Comparison of ENCODE assay signal across 8 cellular contexts in genomic region chr2:35428548-35428947, GRCh38.
A peak's percentile ranks its signal among the peaks of the same experiment; 100 is the strongest.
DNase-seq lines count a peak whose midpoint lies in the region; ATAC-seq and TF ChIP-seq lines count a peak whose summit lies in the region.

No MANE protein-coding gene starts in this region.

- H2BK120ac ChIP-seq in IMR-90 (ENCODE audit: low read depth, low read length), result no peak overlapping the region

- H3K4me3 ChIP-seq in AG10803 (ENCODE audit: low read length) (no peak overlapping the region), IMR-90 (ENCODE audit: insufficient read depth, low read depth, low read length) (no peak overlapping the region)

- no peak overlapping the region for H2AFZ ChIP-seq in IMR-90 (replicated peaks; ENCODE audit: low read length, poor library complexity)

- ATAC-seq in IMR-90 (ENCODE audit: low read depth) (no peak), GM21528 (IDR thresholded peaks at IDR 0.05; ENCODE audit: low FRiP score, unreplicated experiment) (no peak)

- no peaks in the 10 kb centered on the region for H4K20me1 ChIP-seq in IMR-90 (ENCODE audit: insufficient read depth, low read length)

- 0 out of 2 replicates have a peak, but pooled peaks have one; percentile 9 for TF ChIP-seq RAD21 in IMR-90 (IDR thresholded peaks at IDR 0.05; ENCODE audit: low read length)

- DNase-seq in AG10803 (ENCODE audit: low read depth) (no peak), GM13976 (ENCODE audit: low spot score) (peak; percentile 4), IMR-90 (no peak), islet precursor cell (peak; percentile 72)
- DNase-seq in activated CD4-positive, alpha-beta T cell treated with anti-CD3 and anti-CD28 coated beads, Interleukin-2, amount 50 U/mL, for 48 hours, result peak; percentile 25 to 35
- no peak for DNase-seq in activated CD4-positive, CD25-positive, alpha-beta regulatory T cell (lab: John Stamatoyannopoulos, UW)
- no peak for DNase-seq in effector CD8-positive, alpha-beta T cell (lab: John Stamatoyannopoulos, UW)

- no peak overlapping the region for H3K18ac ChIP-seq in IMR-90 (ENCODE audit: low read depth, low read length)

- H3K14ac ChIP-seq in IMR-90 (replicated peaks; ENCODE audit: low read depth, low read length), result no peak overlapping the region

- H3K9ac ChIP-seq in IMR-90 (ENCODE audit: low read depth, low read length), result no peak overlapping the region

- H4K5ac ChIP-seq in IMR-90 (ENCODE audit: low read depth, low read length), result no peak overlapping the region

- no peaks in the 10 kb centered on the region for H3K27me3 ChIP-seq in IMR-90 (ENCODE audit: control insufficient read depth, insufficient read depth, low read length)

- no CpG with 5 or more reads among the region's 1 CpG for WGBS in IMR-90 (ENCODE audit: extremely low coverage in 2 of 2, insufficient read length in 1 of 2), 2 experiments

- H3K9me3 ChIP-seq in IMR-90 (ENCODE audit: control insufficient read depth, insufficient read depth, low read length), result peaks cover 2% of the 10 kb centered on the region; the same call in 1 of the 2 replicates

- H3K4ac ChIP-seq in IMR-90 (ENCODE audit: low read depth, low read length), result no peak overlapping the region

- no peak overlapping the region for H2AK5ac ChIP-seq in IMR-90 (ENCODE audit: low read depth, low read length)

- no peak overlapping the region for H4K8ac ChIP-seq in IMR-90 (ENCODE audit: low read depth in 2 of 2, low read length in 2 of 2)

- no peak overlapping the region for H3K4me2 ChIP-seq in IMR-90 (ENCODE audit: low read depth, low read length)

- POLR2A ChIA-PET in IMR-90 (lab: Charles Lee; ENCODE audit: unreplicated experiment), result no interaction called here

- H3K23ac ChIP-seq in IMR-90 (ENCODE audit: low read depth, low read length), result no peak overlapping the region

- H3K27ac ChIP-seq in IMR-90 (ENCODE audit: insufficient read depth, low read length), result no peak overlapping the region

- in situ Hi-C loops in GM13976 (cut with MboI; ENCODE audit: low sequenced_read_pairs, unreplicated experiment) (no loop called here), IMR-90 (cut with MboI; ENCODE audit: low sequenced_read_pairs) (no loop called here)

- no peaks in the 10 kb centered on the region for H3K79me1 ChIP-seq in IMR-90 (ENCODE audit: low read depth in 1 of 2, low read length in 2 of 2)

- intact Hi-C loops in IMR-90 (cut with micrococcal nuclease), result no loop called here

- no peak overlapping the region for H2BK5ac ChIP-seq in IMR-90 (ENCODE audit: low read depth, low read length, poor library complexity, severe bottlenecking)

- no TSS peak for BruUV-seq in IMR-90 (replicated peaks; lab: Mats Ljungman, UMichigan)

- H2AK9ac ChIP-seq in IMR-90 (replicated peaks; ENCODE audit: low read depth, low read length, poor library complexity), result no peak overlapping the region

- no peak for TF ChIP-seq POLR2A in IMR-90 (IDR thresholded peaks at IDR 0.05; ENCODE audit: low read depth, low read length)

- TF ChIP-seq CTCF in AG10803 (conservative IDR thresholded peaks at IDR 0.05; ENCODE audit: low read length), result 0 out of 2 replicates have a peak, but pooled peaks have one; percentile 4
- TF ChIP-seq CTCF in GM13976 (IDR thresholded peaks at IDR 0.05; ENCODE audit: borderline replicate concordance, control extremely low read depth, extremely low read depth, insufficient read depth, missing control alignments), result peak; percentile 29
- peak; percentile 28; the same call in 1 of the 2 replicates for TF ChIP-seq CTCF in IMR-90 (conservative IDR thresholded peaks at IDR 0.05; ENCODE audit: low read depth, low read length)

- CTCF ChIA-PET in IMR-90 (lab: Yijun Ruan, JAX), result no interaction called here

- no peak overlapping the region for H3K56ac ChIP-seq in IMR-90 (ENCODE audit: extremely low read depth, insufficient read depth, low read length)

- no peaks in the 10 kb centered on the region for H3K9me1 ChIP-seq in IMR-90 (ENCODE audit: insufficient read depth, low read length)

- H2BK20ac ChIP-seq in IMR-90 (ENCODE audit: low read depth, low read length), result no peak overlapping the region

- dilution Hi-C loops in IMR-90 (cut with HindIII; ENCODE audit: low sequenced_read_pairs, unreplicated experiment), result no loop called here

- no peaks in the 10 kb centered on the region for H3K36me3 ChIP-seq in IMR-90 (ENCODE audit: control insufficient read depth, insufficient read depth, low read length)

- H2BK15ac ChIP-seq in IMR-90 (ENCODE audit: low read depth, low read length), result no peak overlapping the region

- no peak overlapping the region for H4K91ac ChIP-seq in IMR-90 (ENCODE audit: insufficient read depth, low read depth, low read length)

- H3K4me1 ChIP-seq in IMR-90 (ENCODE audit: control insufficient read depth, insufficient read depth, low read length), result no peaks in the 10 kb centered on the region

TF ChIP-seq in IMR-90, 13 proteins besides CTCF, POLR2A, EP300 and RAD21:
- TF ChIP-seq CHD1 (IDR thresholded peaks at IDR 0.05; ENCODE audit: low read depth, low read length) (no peak), NFE2L2 (IDR thresholded peaks at IDR 0.05; ENCODE audit: low read depth, low read length) (no peak), MAFK (IDR thresholded peaks at IDR 0.05; ENCODE audit: low read depth, low read length) (no peak), BHLHE40 (IDR thresholded peaks at IDR 0.05; ENCODE audit: low read depth, low read length) (no peak), SMC3 (IDR thresholded peaks at IDR 0.05; ENCODE audit: low read depth, low read length) (no peak), FOS (IDR thresholded peaks at IDR 0.05; ENCODE audit: low read depth, low read length) (no peak), USF2 (IDR thresholded peaks at IDR 0.05; ENCODE audit: low read depth, low read length) (no peak), CEBPB (IDR thresholded peaks at IDR 0.05; ENCODE audit: low read depth, low read length) (no peak)

Comparison
In these comparisons a context has a peak if more than half of its experiments do, and no peak if none do; other contexts are left out.
1. DNase-seq: peak in GM13976 (single experiment), activated CD4-positive, alpha-beta T cell treated with anti-CD3 and anti-CD28 coated beads, Interleukin-2, amount 50 U/mL, for 48 hours (2 of 2) and islet precursor cell (single experiment); none in AG10803 (single experiment), IMR-90 (single experiment), activated CD4-positive, CD25-positive, alpha-beta regulatory T cell (0 of 4) and effector CD8-positive, alpha-beta T cell (single experiment).
2. Peak in every context shown above with its lines, with median percentiles within 50 percentile points of each other: CTCF ChIP-seq.